Comparison of ENCODE assay signal across 18 cellular contexts in genomic region chr5:533243-534005, GRCh38.
"Had no signal": no experiment of that assay in that cellular context is flagged by ENCODE, and none has a peak within 500 bp of the region (broad histone marks: within the 10 kb centered on the region; RNA-seq: fewer than 3 reads in every experiment).

No MANE protein-coding gene starts in this region.

- H3K9ac ChIP-seq: parathyroid adenoma had no signal

- H3K27ac Mint-ChIP-seq: activated CD4-positive, alpha-beta memory T cell treated with anti-CD3 and anti-CD28 coated beads for 36 hours; activated naive CD8-positive, alpha-beta T cell; T-helper 17 cell had no signal

- H3K36me3 ChIP-seq: breast epithelium, sigmoid colon, thoracic aorta, uterus had no signal

- H3K9me3 Mint-ChIP-seq: activated CD4-positive, alpha-beta memory T cell treated with anti-CD3 and anti-CD28 coated beads for 36 hours had no signal

- H3K9me3 ChIP-seq: breast epithelium, sigmoid colon, thoracic aorta, uterus had no signal

- DNase-seq: activated CD4-positive, alpha-beta memory T cell treated with anti-CD3 and anti-CD28 coated beads for 36 hours; activated gamma-delta T cell; activated T-cell treated with anti-CD3 and anti-CD28 coated beads, Interleukin-2, amount 50 U/mL, for 48 hours; anterior cingulate cortex; sigmoid colon; stimulated activated CD4-positive, alpha-beta T cell treated with anti-CD3 and anti-CD28 coated beads, Interleukin-12 subunit alpha, Interleukin-12 subunit beta, amount 100 ng/mL, for 4 hours; stimulated activated CD4-positive, alpha-beta T cell treated with anti-CD3 and anti-CD28 coated beads, Interleukin-2, amount 100 ng/mL, for 48 hours; stimulated activated CD8-positive, alpha-beta memory T cell treated with anti-CD3 and anti-CD28 coated beads, Interleukin-4, amount 100 ng/mL, for 48 hours; stimulated activated naive CD8-positive, alpha-beta T cell treated with anti-CD3 and anti-CD28 coated beads, Interleukin-15, Interleukin-2, amounts not matched to agents 100 U/mL and 50 U/mL, for 24 hours; uterus had no signal

- H3K4me3 Mint-ChIP-seq: activated CD4-positive, alpha-beta memory T cell treated with anti-CD3 and anti-CD28 coated beads for 36 hours; activated naive CD8-positive, alpha-beta T cell; T-helper 17 cell had no signal

- H3K36me3 Mint-ChIP-seq: activated CD4-positive, alpha-beta memory T cell treated with anti-CD3 and anti-CD28 coated beads for 36 hours; activated naive CD8-positive, alpha-beta T cell had no signal

- ATAC-seq: esophagus mucosa; left lobe of liver; stimulated activated naive CD8-positive, alpha-beta T cell treated with anti-CD3 and anti-CD28 coated beads, Interleukin-15, Interleukin-2, amounts not matched to agents 100 U/mL and 50 U/mL, for 24 hours; T-helper 17 cell had no signal

- H3K4me1 ChIP-seq: breast epithelium, parathyroid adenoma, uterus had no signal

- H3K27ac ChIP-seq: breast epithelium, dorsolateral prefrontal cortex, parathyroid adenoma, sigmoid colon, thoracic aorta, uterus had no signal

- H3K4me3 ChIP-seq: breast epithelium, dorsolateral prefrontal cortex, sigmoid colon, thoracic aorta, uterus had no signal
